Comparison of ENCODE assay signal across 16 cellular contexts in the genomic region with DNA sequence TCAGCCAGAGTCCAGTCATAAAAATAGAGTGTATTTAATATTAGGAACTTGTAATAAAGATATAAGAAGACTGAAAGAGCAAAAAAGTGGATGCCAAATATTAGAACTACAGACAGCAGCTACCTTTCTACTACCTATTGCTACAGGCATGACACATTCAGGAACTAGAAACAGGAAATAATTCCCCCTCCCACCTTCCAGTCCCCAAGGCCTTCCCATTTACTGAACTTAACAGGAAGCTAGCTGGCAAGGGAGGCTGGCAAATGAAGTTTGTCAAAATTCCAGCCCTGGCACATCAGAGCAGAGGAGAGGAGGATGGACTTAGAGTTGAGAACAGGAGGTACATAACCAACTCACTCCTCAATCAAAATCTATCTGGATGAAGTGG. TPM values are rescaled to one million over a fixed set of nuclear protein-coding genes. Genes with fewer than 3 reads are reported as not detected.
A peak's percentile ranks its signal among the peaks of the same experiment; 100 is the strongest.
DNase-seq lines count a peak whose midpoint lies in the region; ATAC-seq and TF ChIP-seq lines count a peak whose summit lies in the region.
"Had no signal": no experiment of that assay in that cellular context is flagged by ENCODE, and none has a peak within 500 bp of the region (broad histone marks: within the 10 kb centered on the region; RNA-seq: fewer than 3 reads in every experiment).

No MANE protein-coding gene starts in this region.

- ATAC-seq in stimulated activated naive CD8-positive, alpha-beta T cell treated with anti-CD3 and anti-CD28 coated beads, Interleukin-15, amount 100 ng/mL, for 72 hours: no peak
- ATAC-seq in stimulated activated naive CD8-positive, alpha-beta T cell treated with anti-CD3 and anti-CD28 coated beads, Interleukin-15, Interleukin-2, amounts not matched to agents 100 U/mL and 50 U/mL, for 24 hours: no peak
- ATAC-seq: activated CD8-positive, alpha-beta memory T cell treated with anti-CD3 and anti-CD28 coated beads, Interleukin-2, amount 10 ng/mL, durations not matched to agents 7 days and 5 days; HepG2 had no signal

- peaks cover 34% of the 10 kb centered on the region for H3K4me1 Mint-ChIP-seq in stimulated activated naive CD8-positive, alpha-beta T cell treated with anti-CD3 and anti-CD28 coated beads, Interleukin-15, amount 100 ng/mL, for 72 hours
- peaks cover 12% of the 10 kb centered on the region for H3K4me1 Mint-ChIP-seq in endothelial cell (ENCODE audit: unreplicated experiment)

- no peak overlapping the region for H3K4me3 Mint-ChIP-seq in stimulated activated naive CD8-positive, alpha-beta T cell treated with anti-CD3 and anti-CD28 coated beads, Interleukin-15, amount 100 ng/mL, for 72 hours
- no peak overlapping the region for H3K4me3 Mint-ChIP-seq in endothelial cell (ENCODE audit: unreplicated experiment)
- H3K4me3 Mint-ChIP-seq: activated CD8-positive, alpha-beta memory T cell treated with anti-CD3 and anti-CD28 coated beads, Interleukin-2, amount 10 ng/mL, durations not matched to agents 7 days and 5 days had no signal

- H3K27me3 Mint-ChIP-seq in stimulated activated naive CD8-positive, alpha-beta T cell treated with anti-CD3 and anti-CD28 coated beads, Interleukin-15, amount 100 ng/mL, for 72 hours: no peaks in the 10 kb centered on the region
- peaks cover 2% of the 10 kb centered on the region for H3K27me3 Mint-ChIP-seq in endothelial cell (ENCODE audit: unreplicated experiment)
- H3K27me3 Mint-ChIP-seq: activated CD8-positive, alpha-beta memory T cell treated with anti-CD3 and anti-CD28 coated beads, Interleukin-2, amount 10 ng/mL, durations not matched to agents 7 days and 5 days had no signal

- TF ChIP-seq CTCF in endothelial cell (IDR thresholded peaks at IDR 0.05; ENCODE audit: unreplicated experiment): no peak

- H3K36me3 Mint-ChIP-seq in endothelial cell (ENCODE audit: low read depth, unreplicated experiment): no peaks in the 10 kb centered on the region

- no peaks in the 10 kb centered on the region for H3K9me3 Mint-ChIP-seq in stimulated activated naive CD8-positive, alpha-beta T cell treated with anti-CD3 and anti-CD28 coated beads, Interleukin-15, amount 100 ng/mL, for 72 hours
- H3K9me3 Mint-ChIP-seq in endothelial cell (ENCODE audit: unreplicated experiment): no peaks in the 10 kb centered on the region

- H3K27ac Mint-ChIP-seq in stimulated activated naive CD8-positive, alpha-beta T cell treated with anti-CD3 and anti-CD28 coated beads, Interleukin-15, amount 100 ng/mL, for 72 hours: peak overlapping the region; percentile 6 to 35
- peak overlapping the region; percentile 85 for H3K27ac Mint-ChIP-seq in endothelial cell (ENCODE audit: unreplicated experiment)
- H3K27ac Mint-ChIP-seq: activated CD8-positive, alpha-beta memory T cell treated with anti-CD3 and anti-CD28 coated beads, Interleukin-2, amount 10 ng/mL, durations not matched to agents 7 days and 5 days had no signal

- no peak for DNase-seq in stimulated activated naive CD8-positive, alpha-beta T cell treated with anti-CD3 and anti-CD28 coated beads, Interleukin-15, amount 100 ng/mL, for 72 hours
- DNase-seq in stimulated activated naive CD8-positive, alpha-beta T cell treated with anti-CD3 and anti-CD28 coated beads, Interleukin-15, Interleukin-2, amounts not matched to agents 100 U/mL and 50 U/mL, for 24 hours: no peak
- peak; percentile 61 for DNase-seq in NCI-H226
- DNase-seq in endothelial cell (ENCODE audit: low spot score): no peak
- DNase-seq in stimulated activated CD4-positive, alpha-beta T cell treated with anti-CD3 and anti-CD28 coated beads, Interleukin-12 subunit alpha, Interleukin-12 subunit beta, amount 100 ng/mL, for 4 hours: no peak
- DNase-seq in OCI-M2 (lab: John Stamatoyannopoulos, UW; ENCODE audit: unreplicated experiment): no peak
- no peak for DNase-seq in SHP77 (lab: John Stamatoyannopoulos, UW)
- DNase-seq: activated CD8-positive, alpha-beta memory T cell treated with anti-CD3 and anti-CD28 coated beads, Interleukin-2, amount 10 ng/mL, durations not matched to agents 7 days and 5 days; activated gamma-delta T cell treated with Interleukin-2 at 50 U/mL for 16 hours; esophagus squamous epithelium; NCI-H1417; NCI-H2107; NCI-H510A; stimulated activated naive CD4-positive, alpha-beta T cell treated with Interleukin-2 at 50 U/mL for 16 hours; tibial artery had no signal

RNA-seq across cellular contexts. Expression of a gene that starts 50.2 kb away (rescaled TPM):
- total RNA-seq in endothelial cell (ENCODE audit: unreplicated experiment): 20.4 TPM
